In genomic region chr4:138238521-138239292, GRCh38 we compare ENCODE assay signal across 17 cellular contexts. TPM values are rescaled to one million over a fixed set of nuclear protein-coding genes. Genes with fewer than 3 reads are reported as not detected.
DNase-seq lines count a peak whose midpoint lies in the region; ATAC-seq, FAIRE-seq and TF ChIP-seq lines count a peak whose summit lies in the region.
"Had no signal": no experiment of that assay in that cellular context is flagged by ENCODE, and none has a peak within 500 bp of the region (broad histone marks: within the 10 kb centered on the region; RNA-seq: fewer than 3 reads in every experiment).

No MANE protein-coding gene starts in this region.

- BruUV-seq in GM12878 (replicated peaks; lab: Mats Ljungman, UMichigan): no TSS peak

- TF ChIP-seq RAD21 in GM12878 (IDR thresholded peaks at IDR 0.05; ENCODE audit: insufficient read depth, low read depth, low read length): no peak

- H3K9ac ChIP-seq in HUES6 (ENCODE audit: low read length) (no peak overlapping the region), GM12878 (ENCODE audit: control insufficient read depth, insufficient read depth, low read length) (no peak overlapping the region), keratinocyte (ENCODE audit: control insufficient read depth, extremely low read depth, insufficient read depth, low read length) (no peak overlapping the region)
- H3K9ac ChIP-seq: BLaER1 had no signal

- H3K4me1 ChIP-seq in BE2C (peaks cover 6% of the 10 kb centered on the region), HUES6 (ENCODE audit: control insufficient read depth, insufficient read depth, low read length) (peaks cover 19% of the 10 kb centered on the region), GM12878 (ENCODE audit: control insufficient read depth, insufficient read depth, low read length) (no peaks in the 10 kb centered on the region), keratinocyte (ENCODE audit: control insufficient read depth, extremely low read depth, insufficient read depth, low read length) (peaks cover 27% of the 10 kb centered on the region)
- H3K4me1 ChIP-seq: prostate gland had no signal

- intact Hi-C loops in GM12878 (cut with micrococcal nuclease; ENCODE audit: unreplicated experiment): no loop called here

- H3K36me3 ChIP-seq in BE2C (no peaks in the 10 kb centered on the region), HUES6 (ENCODE audit: control insufficient read depth, insufficient read depth, low read length) (peaks cover 28% of the 10 kb centered on the region), GM12878 (ENCODE audit: control insufficient read depth in 2 of 2, insufficient read depth in 2 of 2, low read length in 1 of 2) (no peaks in the 10 kb centered on the region), keratinocyte (ENCODE audit: control insufficient read depth in 2 of 2, extremely low read depth in 1 of 2, insufficient read depth in 2 of 2, low read length in 2 of 2) (peaks cover 0 to 3% of the 10 kb centered on the region in 2 experiments)
- H3K36me3 ChIP-seq: BLaER1, prostate gland, SJCRH30 had no signal

- H4K20me1 ChIP-seq in GM12878 (ENCODE audit: control insufficient read depth, insufficient read depth): no peaks in the 10 kb centered on the region
- no peaks in the 10 kb centered on the region for H4K20me1 ChIP-seq in keratinocyte (ENCODE audit: control insufficient read depth, extremely low read depth, insufficient read depth, low read length)
- H4K20me1 ChIP-seq: BLaER1 had no signal

- RAD21 ChIA-PET in GM12878 (lab: Charles Lee; ENCODE audit: unreplicated experiment): interaction anchor here (1.0 to 6.8 kb wide), 12 partner anchors 7 to 283 kb away, joined by 3 to 56 read pairs (median 5); no protein-coding TSS in a partner anchor

- in situ Hi-C loops in GM12878 (cut with MboI): no loop called here

- H3K27me3 ChIP-seq in BE2C (no peaks in the 10 kb centered on the region), HUES6 (ENCODE audit: control insufficient read depth, insufficient read depth, low read length) (no peaks in the 10 kb centered on the region), GM12878 (replicated peaks in 1 of 2; ENCODE audit: control insufficient read depth in 2 of 2, insufficient read depth in 2 of 2, low read length in 1 of 2) (no peaks in the 10 kb centered on the region), keratinocyte (ENCODE audit: control insufficient read depth, extremely low read depth, insufficient read depth, low read length) (no peaks in the 10 kb centered on the region)
- H3K27me3 ChIP-seq: BLaER1, SJCRH30 had no signal

- H3K4me3 ChIP-seq in BE2C (ENCODE audit: low read depth, low read length) (peak overlapping the region; percentile 78), HUES6 (ENCODE audit: low read depth, low read length) (peak overlapping the region; percentile 79; the same call in 1 of the 2 replicates), GM12878 (peak overlapping the region; percentile 49), keratinocyte (ENCODE audit: control insufficient read depth in 2 of 3, extremely low read depth in 1 of 3, insufficient read depth in 2 of 3, low read depth in 1 of 3, low read length in 3 of 3) (peak overlapping the region in 2 of 3 experiments; percentile 12 to 86)
- H3K4me3 ChIP-seq: BLaER1, prostate gland, SJCRH30 had no signal

- no peak for TF ChIP-seq EP300 in GM12878 (IDR thresholded peaks at IDR 0.05; ENCODE audit: borderline replicate concordance in 1 of 2, control insufficient read depth in 1 of 2, low read depth in 2 of 2, low read length in 2 of 2)

- CTCF ChIA-PET in GM12878 (lab: Yijun Ruan, JAX): interaction anchor here (0.8 to 2.2 kb wide), 7 partner anchors 14 to 148 kb away, joined by 3 to 8 read pairs (median 3); no protein-coding TSS in a partner anchor

- H3K27ac ChIP-seq in HUES6 (ENCODE audit: low read depth, low read length) (no peak overlapping the region), GM12878 (ENCODE audit: control insufficient read depth, insufficient read depth) (peak overlapping the region; percentile 29), keratinocyte (ENCODE audit: control insufficient read depth, insufficient read depth, low read length) (peak overlapping the region; percentile 11)
- H3K27ac ChIP-seq: BLaER1, prostate gland, SJCRH30 had no signal

- dilution Hi-C loops in keratinocyte (cut with MboI; ENCODE audit: extremely low pct_ligation_motif_present, low sequenced_read_pairs): no loop called here

- no peaks in the 10 kb centered on the region for H3K9me1 ChIP-seq in keratinocyte (ENCODE audit: control insufficient read depth, extremely low read depth, insufficient read depth, low read length)

- TF ChIP-seq CTCF in BE2C (IDR thresholded peaks at IDR 0.05; ENCODE audit: low read depth, low read length): no peak
- no peak for TF ChIP-seq CTCF in GM12878 (IDR thresholded peaks at IDR 0.05 in 2 of 3, conservative IDR thresholded peaks at IDR 0.05 in 1 of 3; ENCODE audit: control insufficient read depth in 2 of 3, extremely low read depth in 1 of 3, insufficient read depth in 1 of 3, low read depth in 3 of 3, low read length in 3 of 3)
- TF ChIP-seq CTCF in keratinocyte (optimal IDR thresholded peaks at IDR 0.05 in 1 of 3, IDR thresholded peaks at IDR 0.05 in 1 of 3, conservative IDR thresholded peaks at IDR 0.05 in 1 of 3; ENCODE audit: extremely low read depth in 1 of 3, insufficient read depth in 2 of 3, low read length in 3 of 3): no peak

- H3K79me2 ChIP-seq in GM12878 (ENCODE audit: control insufficient read depth, insufficient read depth, low read length) (peaks cover 36% of the 10 kb centered on the region), keratinocyte (ENCODE audit: control insufficient read depth, insufficient read depth, low read length) (peaks cover 26% of the 10 kb centered on the region)

- H3K9me3 ChIP-seq in BE2C (no peaks in the 10 kb centered on the region), HUES6 (ENCODE audit: control insufficient read depth, insufficient read depth, low read depth, low read length) (no peaks in the 10 kb centered on the region; the same call in 1 of the 2 replicates), GM12878 (replicated peaks; ENCODE audit: control insufficient read depth, insufficient read depth, low read length) (no peaks in the 10 kb centered on the region), keratinocyte (ENCODE audit: control insufficient read depth, low read depth, low read length) (no peaks in the 10 kb centered on the region)
- H3K9me3 ChIP-seq: BLaER1, prostate gland, SJCRH30 had no signal

- TF ChIP-seq POLR2A in GM12878 (IDR thresholded peaks at IDR 0.05; ENCODE audit: low read depth, low read length): no peak

- POLR2A ChIA-PET in GM12878 (lab: Charles Lee): interaction anchor here (0.6 to 2.5 kb wide), 10 partner anchors 8 to 1217 kb away, joined by 3 to 15 read pairs (median 4); no protein-coding TSS in a partner anchor

- 73% methylated on average over 4 of the region's 4 CpGs for WGBS in GM12878 (ENCODE audit: insufficient coverage, insufficient replicate concordance, low lambda C conversion rate, missing lambda C conversion rate)

- H3K4me2 ChIP-seq in GM12878 (ENCODE audit: control insufficient read depth, insufficient read depth) (peak overlapping the region; percentile 57), keratinocyte (ENCODE audit: control insufficient read depth, extremely low read depth, insufficient read depth, low read depth, low read length) (peak overlapping the region; percentile 81)

- ATAC-seq in GM12878: no peak
- no peak for ATAC-seq in HG03457 (IDR thresholded peaks at IDR 0.05; ENCODE audit: unreplicated experiment)
- no peak for ATAC-seq in HG02938 (IDR thresholded peaks at IDR 0.05; ENCODE audit: unreplicated experiment)
- ATAC-seq: activated naive CD4-positive, alpha-beta T cell treated with anti-CD3 and anti-CD28 coated beads, Interleukin-2, amount 50 U/mL, for 72 hours; stimulated activated effector memory CD8-positive, alpha-beta T cell treated with anti-CD3 and anti-CD28 coated beads, Interleukin-12 subunit alpha, Interleukin-12 subunit beta, amount 100 ng/mL, for 72 hours had no signal

- SMC1A ChIA-PET in GM12878 (lab: Charles Lee; ENCODE audit: uncharacterized antibody, unreplicated experiment): interaction anchor here (0.9 to 6.3 kb wide), 12 partner anchors 9 to 111 kb away, joined by 4 to 68 read pairs (median 6); no protein-coding TSS in a partner anchor

- no peak overlapping the region; the same call in none of the 2 replicates for H2AFZ ChIP-seq in GM12878 (ENCODE audit: control insufficient read depth, low read depth, low read length)
- no peak overlapping the region for H2AFZ ChIP-seq in keratinocyte (ENCODE audit: control insufficient read depth, low read length)

- DNase-seq in BE2C (no peak), GM12878 (ENCODE audit: low read depth, low spot score) (no peak), keratinocyte (ENCODE audit: low read depth, low spot score) (no peak), frontal cortex (ENCODE audit: low spot score in 2 of 2) (no peak)
- DNase-seq in stimulated activated CD4-positive, alpha-beta T cell treated with anti-CD3 and anti-CD28 coated beads, Interleukin-4, amount 100 ng/mL, for 4 hours: no peak
- DNase-seq: EL, NCI-H2081, SJCRH30 had no signal

- FAIRE-seq in GM12878 (lab: Jason Lieb, UNC) (no peak), keratinocyte (lab: Jason Lieb, UNC) (no peak), frontal cortex (lab: Jason Lieb, UNC) (no peak)
- FAIRE-seq: islet of Langerhans, urothelium cell line had no signal

RNA-seq across cellular contexts. Expression of gene SLC7A11, which starts 3.4 kb away (rescaled TPM):
- 5.2 TPM for polyA plus RNA-seq in BE2C (2012; ENCODE audit: insufficient read depth, insufficient read length, low read depth)
- 62.0 and 64.1 TPM in 2 replicates for total RNA-seq in GM12878 (2013; cell fraction: nucleolus; rRNA removed)
- 5.9 and 7.4 TPM in 2 replicates for total RNA-seq in GM12878 (2014; rRNA removed)
- 7.0 and 7.6 TPM in 2 replicates for total RNA-seq in GM12878 (2014; rRNA removed; fragmentation: Illumina TruSeq; extraction: Trizol)
- total RNA-seq in GM12878 (2021): 3.6 and 4.0 TPM in 2 replicates
- 2.2 TPM for polyA plus RNA-seq in GM12878 (2011; ENCODE audit: low read depth)
- 9.8 and 18.1 TPM in 2 replicates for polyA plus RNA-seq in GM12878 (2011; rRNA removed)
- 2.5 and 4.2 TPM in 2 replicates for polyA plus RNA-seq in GM12878 (2011; cell fraction: cytosol; rRNA removed)
- 9.5 and 9.8 TPM in 2 replicates for polyA plus RNA-seq in GM12878 (2011; cell fraction: nucleus; rRNA removed)
- 3.6 TPM in 2 replicates for polyA plus RNA-seq in GM12878 (2012)
- polyA plus RNA-seq in GM12878 (2014; fragmentation: Illumina TruSeq; extraction: Trizol): 5.7 and 8.0 TPM in 2 replicates
- 1 to 10 TPM; 1.6 to 2.2 TPM for polyA plus RNA-seq in GM12878 (2014; fragmentation: Nextera tagmentation; extraction: Ambion mirVana)
- 2.4 and 3.4 TPM in 2 replicates for polyA plus RNA-seq in GM12878 (2014; rRNA removed)
- polyA plus RNA-seq in GM12878 (2016; fragmentation: Nextera tagmentation; extraction: Ambion mirVana): 1 to 10 TPM; 1.8 to 2.2 TPM
- polyA minus RNA-seq in GM12878 (2011; rRNA and poly(A)+ RNA removed): 14.2 and 17.4 TPM in 2 replicates
- polyA minus RNA-seq in GM12878 (2011; cell fraction: cytosol; rRNA and poly(A)+ RNA removed): 4.3 and 6.9 TPM in 2 replicates
- polyA minus RNA-seq in GM12878 (2011; cell fraction: nucleus; rRNA and poly(A)+ RNA removed): 12.0 and 13.6 TPM in 2 replicates
- 4.0 to 8.4 TPM (median 6.0 TPM) in 3 replicates for polyA plus RNA-seq in keratinocyte
- 10.3 TPM for polyA plus RNA-seq in keratinocyte (2011; ENCODE audit: low read depth)
- 1.6 and 4.4 TPM in 2 replicates for polyA plus RNA-seq in keratinocyte (2011; cell fraction: cytosol; rRNA removed)
- polyA plus RNA-seq in keratinocyte (2011; cell fraction: nucleus; rRNA removed): 8.3 and 13.8 TPM in 2 replicates
- 6.0 and 11.5 TPM in 2 replicates for polyA plus RNA-seq in keratinocyte (2012; ENCODE audit: low replicate concordance)
- 7.1 to 14.6 TPM (median 11.7 TPM) in 3 replicates for polyA minus RNA-seq in keratinocyte
- 4.8 TPM for polyA minus RNA-seq in keratinocyte (2011; cell fraction: cytosol; rRNA and poly(A)+ RNA removed)
- 18.3 and 27.8 TPM in 2 replicates for polyA minus RNA-seq in keratinocyte (2011; cell fraction: nucleus; rRNA and poly(A)+ RNA removed)
- 33.0 TPM for total RNA-seq in frontal cortex
